In the genomic region with DNA sequence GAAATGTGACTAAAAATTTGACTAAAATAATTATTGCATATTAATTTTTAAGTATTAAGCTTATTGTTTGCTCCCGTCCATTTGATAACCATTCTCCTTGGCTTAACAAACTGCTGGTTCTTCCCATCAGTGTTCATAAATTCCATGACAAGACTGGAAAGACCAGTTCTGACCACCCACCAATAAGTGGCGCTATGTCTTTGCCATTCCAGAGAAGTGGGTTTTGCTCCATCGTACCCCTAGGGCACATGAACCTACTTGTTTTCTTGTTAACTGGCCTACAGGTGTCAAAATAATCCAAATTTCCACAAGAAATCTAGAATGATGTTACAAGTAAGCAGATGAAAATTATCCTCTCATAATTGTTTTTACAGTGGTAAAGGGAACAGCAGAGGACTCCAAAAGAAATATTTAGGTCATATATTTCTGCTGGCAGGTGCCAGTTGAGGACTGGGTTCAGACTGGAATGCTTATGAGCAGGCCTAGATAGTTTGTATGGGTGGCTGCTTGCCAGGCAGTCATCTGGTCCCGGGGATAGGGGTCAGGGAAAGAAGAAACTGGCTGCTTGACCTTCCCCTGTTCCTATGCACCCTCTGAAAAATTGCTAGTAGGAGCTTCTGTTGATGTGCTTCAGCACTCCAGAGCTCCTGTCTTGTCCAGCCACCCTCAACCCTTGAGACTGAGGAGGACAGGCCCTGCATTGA, we compare ENCODE assay signal across 24 cellular contexts.
DNase-seq lines count a peak whose midpoint lies in the region; ATAC-seq and TF ChIP-seq lines count a peak whose summit lies in the region.
"Had no signal": no experiment of that assay in that cellular context is flagged by ENCODE, and none has a peak within 500 bp of the region (broad histone marks: within the 10 kb centered on the region; RNA-seq: fewer than 3 reads in every experiment).

No MANE protein-coding gene starts in this region.

- no peak for TF ChIP-seq POLR2A in esophagus muscularis mucosa (IDR thresholded peaks at IDR 0.05; ENCODE audit: low read depth)

- intact Hi-C loops in esophagus muscularis mucosa (cut with DNase I): no loop called here

- no peak overlapping the region for H2BK15ac ChIP-seq in neuronal stem cell (ENCODE audit: low read length)

- H3K4me1 ChIP-seq in GM23338 (ENCODE audit: insufficient read depth): no peaks in the 10 kb centered on the region
- H3K4me1 ChIP-seq in OCI-LY1 (ENCODE audit: insufficient read depth, low read length, severe bottlenecking): no peaks in the 10 kb centered on the region
- H3K4me1 ChIP-seq in esophagus muscularis mucosa: peaks cover 0 to 43% (median 37%) of the 10 kb centered on the region in 4 donors
- H3K4me1 ChIP-seq in neuronal stem cell (ENCODE audit: control insufficient read depth in 2 of 2, insufficient read depth in 1 of 2, low read depth in 1 of 2, low read length in 2 of 2): peaks cover 0 to 3% of the 10 kb centered on the region in 2 donors
- H3K4me1 ChIP-seq: uterus had no signal

- H3K9me3 ChIP-seq in OCI-LY1 (ENCODE audit: low read length) (no peaks in the 10 kb centered on the region), esophagus muscularis mucosa (no peaks in the 10 kb centered on the region), neuronal stem cell (replicated peaks in 1 of 2; ENCODE audit: control insufficient read depth in 2 of 2, insufficient read depth in 1 of 2, low read depth in 1 of 2, low read length in 2 of 2) (no peaks in the 10 kb centered on the region)
- H3K9me3 ChIP-seq: uterus had no signal

- H2AK5ac ChIP-seq in neuronal stem cell (ENCODE audit: low read depth, low read length): no peak overlapping the region

- H3K79me1 ChIP-seq in neuronal stem cell (ENCODE audit: low read depth, low read length): no peaks in the 10 kb centered on the region

- peak overlapping the region; percentile 42 for H3K18ac ChIP-seq in neuronal stem cell (ENCODE audit: low read length)

- TF ChIP-seq CTCF in GM23338 (conservative IDR thresholded peaks at IDR 0.05; ENCODE audit: low read depth in 2 of 2): peak; percentile 57 to 65
- TF ChIP-seq CTCF in OCI-LY1 (IDR thresholded peaks at IDR 0.05; ENCODE audit: low read length): peak; percentile 22
- TF ChIP-seq CTCF in esophagus muscularis mucosa (IDR thresholded peaks at IDR 0.05): no peak

- H3K4me2 ChIP-seq in GM23338 (no peak overlapping the region), OCI-LY1 (ENCODE audit: low read length) (no peak overlapping the region), neuronal stem cell (ENCODE audit: insufficient read depth, low read length, poor library complexity, severe bottlenecking) (no peak overlapping the region)

- no peaks in the 10 kb centered on the region for H3K79me2 ChIP-seq in GM23338 (replicated peaks; ENCODE audit: insufficient read depth)
- H3K79me2 ChIP-seq in OCI-LY1 (ENCODE audit: insufficient read depth, low read length): no peaks in the 10 kb centered on the region

- H3F3A ChIP-seq in GM23338 (replicated peaks; ENCODE audit: low read depth) (no peaks in the 10 kb centered on the region), OCI-LY1 (ENCODE audit: insufficient read depth, low read length) (no peaks in the 10 kb centered on the region)

- no peak overlapping the region for H4K8ac ChIP-seq in neuronal stem cell (ENCODE audit: low read depth, low read length)

- DNase-seq in GM23338 (ENCODE audit: low spot score) (peak; percentile 47), esophagus muscularis mucosa (ENCODE audit: extremely low spot score) (no peak), neuronal stem cell (ENCODE audit: low spot score) (no peak), T-helper 9 cell (no peak), hepatic stellate cell (ENCODE audit: low spot score) (no peak), HT-29 (ENCODE audit: low spot score) (no peak)
- DNase-seq: activated CD4-positive, alpha-beta T cell treated with anti-CD3 and anti-CD28 coated beads, Interleukin-2, amount 50 U/mL, for 48 hours; activated CD8-positive, alpha-beta memory T cell treated with anti-CD3 and anti-CD28 coated beads, Interleukin-2, amount 50 U/mL, for 48 hours; CD8-positive, alpha-beta T cell; DMS153; GDM1; head of caudate nucleus; NCI-H2107; NCI-H510A; posterior cingulate gyrus; uterus had no signal

- H4K20me1 ChIP-seq in GM23338 (replicated peaks; ENCODE audit: insufficient read depth): no peaks in the 10 kb centered on the region
- no peaks in the 10 kb centered on the region for H4K20me1 ChIP-seq in OCI-LY1 (ENCODE audit: insufficient read depth, low read length)

- no peak overlapping the region for H2BK120ac ChIP-seq in neuronal stem cell (ENCODE audit: low read depth, low read length)

- H3K4me3 ChIP-seq in GM23338 (no peak overlapping the region), OCI-LY1 (ENCODE audit: low read depth, low read length, poor library complexity, severe bottlenecking) (no peak overlapping the region), esophagus muscularis mucosa (no peak overlapping the region), neuronal stem cell (ENCODE audit: low read length in 2 of 2) (no peak overlapping the region)
- H3K4me3 ChIP-seq: coronary artery, SK-N-MC, skin epidermis, uterus had no signal

- H3K23ac ChIP-seq in neuronal stem cell (ENCODE audit: low read depth, low read length, poor library complexity): no peak overlapping the region

- no peaks in the 10 kb centered on the region for H3K4me1 Mint-ChIP-seq in GM23338
- H3K4me1 Mint-ChIP-seq: stimulated activated memory B cell treated with anti-CD40 and anti-IgM and Interleukin-4, amounts not matched to agents 10 μg/mL and 1 μg/mL and 100 μg/mL, for 72 hours had no signal

- no peak overlapping the region for H2AFZ ChIP-seq in GM23338
- H2AFZ ChIP-seq in OCI-LY1 (ENCODE audit: low read length): no peak overlapping the region
- no peak overlapping the region for H2AFZ ChIP-seq in neuronal stem cell (ENCODE audit: low read length)

- no peak overlapping the region for H4K91ac ChIP-seq in neuronal stem cell (ENCODE audit: low read depth, low read length, poor library complexity)

- H3K27me3 ChIP-seq in GM23338 (ENCODE audit: insufficient read depth) (no peaks in the 10 kb centered on the region), OCI-LY1 (ENCODE audit: insufficient read depth, low read length) (no peaks in the 10 kb centered on the region), esophagus muscularis mucosa (no peaks in the 10 kb centered on the region), neuronal stem cell (ENCODE audit: control insufficient read depth in 3 of 3, insufficient read depth in 3 of 3, low read depth in 1 of 3, low read length in 3 of 3) (no peaks in the 10 kb centered on the region)
- H3K27me3 ChIP-seq: uterus had no signal

- no peak overlapping the region for H3K4ac ChIP-seq in neuronal stem cell (ENCODE audit: low read length)

- TF ChIP-seq EP300 in esophagus muscularis mucosa (IDR thresholded peaks at IDR 0.05): no peak

- ATAC-seq in GM23338 (no peak), HG03159 (IDR thresholded peaks at IDR 0.05; ENCODE audit: unreplicated experiment) (no peak)
- ATAC-seq: CD8-positive, alpha-beta T cell; natural killer cell treated with Interleukin-12 subunit alpha and Interleukin-12 subunit beta and Interleukin-15 and Interleukin-18, amount 100 ng/mL, for 72 hours; stimulated activated memory B cell treated with anti-CD40 and anti-IgM and Interleukin-4, amounts not matched to agents 10 μg/mL and 1 μg/mL and 100 μg/mL, for 72 hours had no signal

- no peak overlapping the region for H3K27ac ChIP-seq in GM23338 (ENCODE audit: low read depth)
- H3K27ac ChIP-seq in OCI-LY1 (ENCODE audit: low read depth, low read length, poor library complexity, severe bottlenecking): no peak overlapping the region
- peak overlapping the region in 3 of 4 donors; percentile 11 to 42 (median 30) for H3K27ac ChIP-seq in esophagus muscularis mucosa (replicated peaks in 1 of 4)
- H3K27ac ChIP-seq in neuronal stem cell (replicated peaks; ENCODE audit: low read length): no peak overlapping the region
- H3K27ac ChIP-seq: coronary artery, SK-N-MC, skin epidermis, uterus had no signal

- no peaks in the 10 kb centered on the region for H3K27me3 Mint-ChIP-seq in GM23338 (ENCODE audit: insufficient read depth, low read depth, poor library complexity)
- H3K27me3 Mint-ChIP-seq: natural killer cell treated with Interleukin-12 subunit alpha and Interleukin-12 subunit beta and Interleukin-15 and Interleukin-18, amount 100 ng/mL, for 72 hours; stimulated activated memory B cell treated with anti-CD40 and anti-IgM and Interleukin-4, amounts not matched to agents 10 μg/mL and 1 μg/mL and 100 μg/mL, for 72 hours had no signal

- H3K9ac ChIP-seq in OCI-LY1 (ENCODE audit: low read length) (no peak overlapping the region), neuronal stem cell (ENCODE audit: low read depth, low read length, poor library complexity) (no peak overlapping the region)

- peaks cover 6% of the 10 kb centered on the region; the same call in 1 of the 2 replicates for H3K9me2 ChIP-seq in GM23338 (ENCODE audit: insufficient read depth)
- H3K9me2 ChIP-seq in OCI-LY1 (ENCODE audit: low read depth, low read length): no peaks in the 10 kb centered on the region

- H3K9me3 Mint-ChIP-seq in GM23338: no peaks in the 10 kb centered on the region
- H3K9me3 Mint-ChIP-seq: CD8-positive, alpha-beta T cell; stimulated activated memory B cell treated with anti-CD40 and anti-IgM and Interleukin-4, amounts not matched to agents 10 μg/mL and 1 μg/mL and 100 μg/mL, for 72 hours; T-helper 2 cell treated with Interferon-gamma antibody and Interleukin-4, amounts not matched to agents 5 μg/mL and 100 μg/mL, for 36 hours had no signal

- no peak overlapping the region for H2BK5ac ChIP-seq in neuronal stem cell (ENCODE audit: low read length)

- no peak overlapping the region for H3K27ac Mint-ChIP-seq in GM23338
- H3K27ac Mint-ChIP-seq: CD8-positive, alpha-beta T cell; natural killer cell treated with Interleukin-12 subunit alpha and Interleukin-12 subunit beta and Interleukin-15 and Interleukin-18, amount 100 ng/mL, for 72 hours; stimulated activated memory B cell treated with anti-CD40 and anti-IgM and Interleukin-4, amounts not matched to agents 10 μg/mL and 1 μg/mL and 100 μg/mL, for 72 hours; T-helper 2 cell treated with Interferon-gamma antibody and Interleukin-4, amounts not matched to agents 5 μg/mL and 100 μg/mL, for 36 hours had no signal

- peak overlapping the region; percentile 72 for H3K14ac ChIP-seq in neuronal stem cell (ENCODE audit: low read length)

- no peaks in the 10 kb centered on the region for H3K36me3 Mint-ChIP-seq in GM23338 (ENCODE audit: low read depth)
- H3K36me3 Mint-ChIP-seq: CD8-positive, alpha-beta T cell; natural killer cell treated with Interleukin-12 subunit alpha and Interleukin-12 subunit beta and Interleukin-15 and Interleukin-18, amount 100 ng/mL, for 72 hours; stimulated activated memory B cell treated with anti-CD40 and anti-IgM and Interleukin-4, amounts not matched to agents 10 μg/mL and 1 μg/mL and 100 μg/mL, for 72 hours had no signal

- 69% methylated on average over 4 of the region's 4 CpGs for WGBS in esophagus muscularis mucosa
- no CpG with 5 or more reads among the region's 4 CpGs for WGBS in neuronal stem cell (ENCODE audit: extremely low coverage in 2 of 2, insufficient read length in 2 of 2, insufficient replicate concordance in 1 of 2), 2 donors

- H3K4me3 Mint-ChIP-seq in GM23338: no peak overlapping the region
- H3K4me3 Mint-ChIP-seq: CD8-positive, alpha-beta T cell; natural killer cell treated with Interleukin-12 subunit alpha and Interleukin-12 subunit beta and Interleukin-15 and Interleukin-18, amount 100 ng/mL, for 72 hours; stimulated activated memory B cell treated with anti-CD40 and anti-IgM and Interleukin-4, amounts not matched to agents 10 μg/mL and 1 μg/mL and 100 μg/mL, for 72 hours; T-helper 2 cell treated with Interferon-gamma antibody and Interleukin-4, amounts not matched to agents 5 μg/mL and 100 μg/mL, for 36 hours had no signal

- no peaks in the 10 kb centered on the region for H3K36me3 ChIP-seq in GM23338 (ENCODE audit: insufficient read depth)
- H3K36me3 ChIP-seq in OCI-LY1 (ENCODE audit: insufficient read depth, low read length): no peaks in the 10 kb centered on the region
- no peaks in the 10 kb centered on the region for H3K36me3 ChIP-seq in esophagus muscularis mucosa
- no peaks in the 10 kb centered on the region for H3K36me3 ChIP-seq in neuronal stem cell (replicated peaks in 1 of 2; ENCODE audit: control insufficient read depth in 2 of 2, insufficient read depth in 2 of 2, low read length in 2 of 2)
- H3K36me3 ChIP-seq: uterus had no signal

- H2BK12ac ChIP-seq in neuronal stem cell (ENCODE audit: low read length): no peak overlapping the region

Comparison
In these comparisons a context has a peak if more than half of its experiments do, and no peak if none do; other contexts are left out.
1. H3K27ac ChIP-seq: peak in esophagus muscularis mucosa (3 of 4); none in GM23338 (single experiment), OCI-LY1 (single experiment) and neuronal stem cell (single experiment).
2. CTCF ChIP-seq: peak in GM23338 (2 of 2) and OCI-LY1 (single experiment); none in esophagus muscularis mucosa (0 of 3).